In genomic region chr17:58385359-58385899, GRCh38 we compare ENCODE assay signal across 1 cellular context.
TF ChIP-seq lines count a peak whose summit lies in the region.

No MANE protein-coding gene starts in this region.

TF ChIP-seq in K562, 482 proteins besides CTCF, POLR2A, EP300 and RAD21:
- TF ChIP-seq GATAD2A (IDR thresholded peaks at IDR 0.05), result no peak
- TF ChIP-seq HMBOX1 (IDR thresholded peaks at IDR 0.05), result peak; percentile 96
- TF ChIP-seq MITF (IDR thresholded peaks at IDR 0.05), result no peak
- TF ChIP-seq C11orf30 (IDR thresholded peaks at IDR 0.05; ENCODE audit: low read depth), result no peak
- no peak for TF ChIP-seq BCOR (IDR thresholded peaks at IDR 0.05)
- TF ChIP-seq PHF20 (IDR thresholded peaks at IDR 0.05; ENCODE audit: partially characterized antibody), result no peak
- peak; percentile 89 for TF ChIP-seq FOXM1 (IDR thresholded peaks at IDR 0.05; ENCODE audit: low read depth)
- no peak for TF ChIP-seq FOXM1 (CRISPR knock-in tag; IDR thresholded peaks at IDR 0.05; ENCODE audit: low read depth)
- no peak for TF ChIP-seq NR3C1 (CRISPR knock-in tag; IDR thresholded peaks at IDR 0.05)
- no peak for TF ChIP-seq USF2 (CRISPR knock-in tag; IDR thresholded peaks at IDR 0.05)
- no peak for TF ChIP-seq PHF8 (IDR thresholded peaks at IDR 0.05; ENCODE audit: borderline replicate concordance, low read length)
- no peak for TF ChIP-seq NFIX (CRISPR knock-in tag; IDR thresholded peaks at IDR 0.05; ENCODE audit: low read depth)
- TF ChIP-seq MEIS2 (IDR thresholded peaks at IDR 0.05; ENCODE audit: partially characterized antibody), result peak; percentile 9
- TF ChIP-seq ARID3A (IDR thresholded peaks at IDR 0.05; ENCODE audit: borderline replicate concordance, low read depth, low read length), result no peak
- TF ChIP-seq RBM14 (IDR thresholded peaks at IDR 0.05; ENCODE audit: borderline replicate concordance, insufficient read depth, low read depth, low read length), result no peak
- TF ChIP-seq CC2D1A (IDR thresholded peaks at IDR 0.05), result peak; percentile 38; the same call in 1 of the 2 replicates
- TF ChIP-seq ATF4 (CRISPR knock-in tag; IDR thresholded peaks at IDR 0.05), result no peak
- TF ChIP-seq SIRT6 (IDR thresholded peaks at IDR 0.05; ENCODE audit: low read depth, low read length), result no peak
- TF ChIP-seq ARID1B (IDR thresholded peaks at IDR 0.05), result peak; percentile 19; the same call in 1 of the 2 replicates
- TF ChIP-seq GATA2 (CRISPR knock-in tag; IDR thresholded peaks at IDR 0.05), result 0 out of 2 replicates have a peak, but pooled peaks have one; percentile 27
- TF ChIP-seq BDP1 (IDR thresholded peaks at IDR 0.05; ENCODE audit: insufficient read depth, insufficient read length), result no peak
- TF ChIP-seq FOXO4 (CRISPR knock-in tag; IDR thresholded peaks at IDR 0.05), result no peak
- no peak for TF ChIP-seq ZNF280A (IDR thresholded peaks at IDR 0.05; ENCODE audit: low read depth, partially characterized antibody)
- no peak for TF ChIP-seq NFATC3 (IDR thresholded peaks at IDR 0.05)
- no peak for TF ChIP-seq HLTF (IDR thresholded peaks at IDR 0.05)
- peak in 1 of 3 experiments; percentile 25 for TF ChIP-seq YY1 (IDR thresholded peaks at IDR 0.05; ENCODE audit: borderline replicate concordance in 1 of 3, control insufficient read depth in 1 of 3, extremely low read depth in 1 of 3, insufficient read depth in 3 of 3, insufficient read length in 1 of 3, insufficient replicate concordance in 2 of 3, low read depth in 1 of 3, low read length in 2 of 3)
- no peak for TF ChIP-seq RB1 (IDR thresholded peaks at IDR 0.05; ENCODE audit: low read depth)
- TF ChIP-seq MYBL2 (IDR thresholded peaks at IDR 0.05; ENCODE audit: low read depth), result peak; percentile 86
- TF ChIP-seq MYBL2 (CRISPR knock-in tag; IDR thresholded peaks at IDR 0.05; ENCODE audit: borderline replicate concordance), result no peak
- peak; percentile 10; the same call in 1 of the 2 replicates for TF ChIP-seq SOX6 (IDR thresholded peaks at IDR 0.05)
